Comparison of ENCODE assay signal across 27 cellular contexts in the genomic region with DNA sequence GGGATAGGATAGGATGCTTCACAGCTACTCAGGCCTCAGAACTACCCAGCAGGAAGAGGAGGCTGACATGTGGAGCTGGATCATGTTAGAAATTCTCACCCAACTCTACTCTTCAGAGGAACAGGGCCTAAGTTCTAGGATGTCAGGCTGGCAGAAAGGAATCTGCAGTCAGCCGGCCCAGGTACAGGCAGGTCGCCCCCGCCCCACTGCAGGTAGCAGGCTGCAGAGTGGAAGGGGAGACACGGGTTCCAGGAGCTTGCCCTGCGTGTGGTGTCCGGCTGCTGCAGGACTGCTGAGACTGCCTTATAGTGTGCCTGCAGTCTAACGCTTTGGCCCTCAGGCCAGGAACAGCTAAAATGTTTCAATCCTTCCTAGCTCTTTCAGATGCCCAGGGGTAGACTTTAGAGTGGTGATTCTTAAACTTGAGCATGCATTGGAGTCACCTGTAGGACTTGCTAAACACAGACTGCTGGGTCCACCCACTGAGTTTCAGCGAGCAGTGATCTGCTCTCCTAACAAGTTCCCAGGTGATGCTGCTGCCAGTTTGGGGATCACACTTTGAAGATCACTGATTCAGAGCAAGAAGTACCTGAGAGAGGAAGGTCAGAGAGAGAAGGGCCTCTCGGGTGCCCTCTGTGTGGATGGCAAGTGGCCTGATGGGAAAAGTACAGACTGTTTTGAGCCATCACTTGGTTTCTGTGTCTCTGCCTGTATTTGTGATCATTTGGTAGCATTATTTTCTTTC.
"Had no signal": no experiment of that assay in that cellular context is flagged by ENCODE, and none has a peak within 500 bp of the region (broad histone marks: within the 10 kb centered on the region; RNA-seq: fewer than 3 reads in every experiment).

No MANE protein-coding gene starts in this region.

- H3K4me3 Mint-ChIP-seq: activated CD8-positive, alpha-beta T cell treated with anti-CD3 and anti-CD28 coated beads for 36 hours; activated naive CD8-positive, alpha-beta T cell treated with anti-CD3 and anti-CD28 coated beads, Interleukin-2, amount 10 ng/mL, durations not matched to agents 7 days and 5 days; activated T-cell treated with anti-CD3 and anti-CD28 coated beads, Interleukin-2, amount 50 U/mL, for 72 hours; T-cell had no signal

- H3K36me3 Mint-ChIP-seq: activated naive CD8-positive, alpha-beta T cell treated with anti-CD3 and anti-CD28 coated beads, Interleukin-2, amount 10 ng/mL, durations not matched to agents 7 days and 5 days; T-cell had no signal

- H3K4me1 ChIP-seq: breast epithelium had no signal

- H3K4me3 ChIP-seq: breast epithelium, SK-N-MC had no signal

- DNase-seq: activated CD4-positive, alpha-beta T cell treated with anti-CD3 and anti-CD28 coated beads for 4 hours; activated CD4-positive, CD25-positive, alpha-beta regulatory T cell; activated CD8-positive, alpha-beta memory T cell treated with anti-CD3 and anti-CD28 coated beads, Interleukin-2, amount 50 U/mL, for 4 hours; activated CD8-positive, alpha-beta T cell treated with anti-CD3 and anti-CD28 coated beads for 36 hours; activated naive CD4-positive, alpha-beta T cell treated with anti-CD3 and anti-CD28 coated beads, Interleukin-2, amount 50 U/mL, for 16 hours; activated naive CD8-positive, alpha-beta T cell treated with anti-CD3 and anti-CD28 coated beads, Interleukin-2, amount 10 ng/mL, durations not matched to agents 7 days and 5 days; activated T-cell treated with anti-CD3 and anti-CD28 coated beads, Interleukin-2, amount 50 U/mL, for 72 hours; aorta; caudate nucleus; NCI-H1092; NCI-H1417; NCI-H1930; NCI-H2107; NCI-H345; NCI-H510A; NCI-H526 treated with DMSO at 0.1 percent for 48 hours; NK-92 treated with Interleukin-12 subunit alpha and Interleukin-12 subunit beta, amount 100 ng/mL, for 24 hours; OCI-M1; RPMI8226; T-cell; T-helper 2 cell; T1000 had no signal

- H3K27ac Mint-ChIP-seq: activated CD8-positive, alpha-beta T cell treated with anti-CD3 and anti-CD28 coated beads for 36 hours; activated naive CD8-positive, alpha-beta T cell treated with anti-CD3 and anti-CD28 coated beads, Interleukin-2, amount 10 ng/mL, durations not matched to agents 7 days and 5 days; activated T-cell treated with anti-CD3 and anti-CD28 coated beads, Interleukin-2, amount 50 U/mL, for 72 hours; activated T-helper 2 cell treated with anti-CD3 and anti-CD28 coated beads, Interferon-gamma antibody, Interleukin-2, Interleukin-4, amounts not matched to agents 10 μg/mL and 5 μg/mL and 100 μg/mL, durations not matched to agents 14 hours and 24 hours and 36 hours; T-cell had no signal

- H3K9me3 ChIP-seq: breast epithelium had no signal

- H3K27me3 ChIP-seq: breast epithelium had no signal

- ATAC-seq: activated CD8-positive, alpha-beta T cell treated with anti-CD3 and anti-CD28 coated beads for 36 hours; activated T-cell treated with anti-CD3 and anti-CD28 coated beads, Interleukin-2, amount 50 U/mL, for 72 hours; Panc1; Right ventricle myocardium inferior; T-cell had no signal

- H3K9me3 Mint-ChIP-seq: activated CD8-positive, alpha-beta T cell treated with anti-CD3 and anti-CD28 coated beads for 36 hours; activated naive CD8-positive, alpha-beta T cell treated with anti-CD3 and anti-CD28 coated beads, Interleukin-2, amount 10 ng/mL, durations not matched to agents 7 days and 5 days; activated T-cell treated with anti-CD3 and anti-CD28 coated beads, Interleukin-2, amount 50 U/mL, for 72 hours; activated T-helper 2 cell treated with anti-CD3 and anti-CD28 coated beads, Interferon-gamma antibody, Interleukin-2, Interleukin-4, amounts not matched to agents 10 μg/mL and 5 μg/mL and 100 μg/mL, durations not matched to agents 14 hours and 24 hours and 36 hours; T-cell had no signal

- H3K27ac ChIP-seq: breast epithelium, SK-N-MC had no signal

- H3K36me3 ChIP-seq: breast epithelium had no signal
